15 cellular contexts compared by ENCODE assay signal in genomic region chr20:15619816-15620215, GRCh38.
DNase-seq lines count a peak whose midpoint lies in the region; ATAC-seq, FAIRE-seq and TF ChIP-seq lines count a peak whose summit lies in the region.
"Had no signal": no experiment of that assay in that cellular context is flagged by ENCODE, and none has a peak within 500 bp of the region (broad histone marks: within the 10 kb centered on the region; RNA-seq: fewer than 3 reads in every experiment).

No MANE protein-coding gene starts in this region.

- H3K4me1 Mint-ChIP-seq in naive thymus-derived CD4-positive, alpha-beta T cell: no peaks in the 10 kb centered on the region
- H3K4me1 Mint-ChIP-seq: CD4-positive, alpha-beta memory T cell had no signal

- H2BK5ac ChIP-seq in IMR-90 (ENCODE audit: low read depth, low read length, poor library complexity, severe bottlenecking): no peak overlapping the region

- dilution Hi-C loops in IMR-90 (cut with HindIII; ENCODE audit: low sequenced_read_pairs, unreplicated experiment): no loop called here
- dilution Hi-C loops in keratinocyte (cut with MboI; ENCODE audit: extremely low pct_ligation_motif_present, low sequenced_read_pairs): no loop called here

- H4K8ac ChIP-seq in IMR-90 (ENCODE audit: low read depth in 2 of 2, low read length in 2 of 2): 0 out of 4 replicates have a peak overlapping the region, but pooled peaks of 1 of the 2 experiments have one; percentile 0

- no peak overlapping the region for H3K9ac ChIP-seq in IMR-90 (ENCODE audit: low read depth, low read length)
- no peak overlapping the region for H3K9ac ChIP-seq in keratinocyte (ENCODE audit: control insufficient read depth, extremely low read depth, insufficient read depth, low read length)

- H3K79me2 ChIP-seq in keratinocyte (ENCODE audit: control insufficient read depth, insufficient read depth, low read length): no peaks in the 10 kb centered on the region

- H3K9me1 ChIP-seq in IMR-90 (ENCODE audit: insufficient read depth, low read length) (no peaks in the 10 kb centered on the region), keratinocyte (ENCODE audit: control insufficient read depth, extremely low read depth, insufficient read depth, low read length) (no peaks in the 10 kb centered on the region)

- H2AK5ac ChIP-seq in IMR-90 (ENCODE audit: low read depth, low read length): no peak overlapping the region

- H3K23ac ChIP-seq in IMR-90 (ENCODE audit: low read depth, low read length): no peak overlapping the region

- H3K14ac ChIP-seq in IMR-90 (replicated peaks; ENCODE audit: low read depth, low read length): peak overlapping the region; percentile 37; the same call in 1 of the 2 replicates

- no peak overlapping the region for H2AFZ ChIP-seq in IMR-90 (replicated peaks; ENCODE audit: low read length, poor library complexity)
- no peak overlapping the region for H2AFZ ChIP-seq in keratinocyte (ENCODE audit: control insufficient read depth, low read length)

- no TSS peak for BruUV-seq in IMR-90 (replicated peaks; lab: Mats Ljungman, UMichigan)

- H3K36me3 ChIP-seq in IMR-90 (ENCODE audit: control insufficient read depth, insufficient read depth, low read length): no peaks in the 10 kb centered on the region
- H3K36me3 ChIP-seq in keratinocyte (ENCODE audit: control insufficient read depth in 2 of 2, extremely low read depth in 1 of 2, insufficient read depth in 2 of 2, low read length in 2 of 2): no peaks in the 10 kb centered on the region
- no peaks in the 10 kb centered on the region for H3K36me3 ChIP-seq in small intestine (ENCODE audit: control insufficient read depth in 2 of 2, insufficient read depth in 2 of 2, low read length in 2 of 2)
- H3K36me3 ChIP-seq in effector memory CD4-positive, alpha-beta T cell (ENCODE audit: control insufficient read depth, insufficient read depth, low read length): no peaks in the 10 kb centered on the region
- no peaks in the 10 kb centered on the region for H3K36me3 ChIP-seq in naive thymus-derived CD4-positive, alpha-beta T cell (ENCODE audit: control insufficient read depth in 2 of 3, insufficient read depth in 3 of 3, low read length in 3 of 3)
- H3K36me3 ChIP-seq: BE2C had no signal

- H4K20me1 ChIP-seq in IMR-90 (ENCODE audit: insufficient read depth, low read length): no peaks in the 10 kb centered on the region
- no peaks in the 10 kb centered on the region for H4K20me1 ChIP-seq in keratinocyte (ENCODE audit: control insufficient read depth, extremely low read depth, insufficient read depth, low read length)

- H3K4me1 ChIP-seq in IMR-90 (ENCODE audit: control insufficient read depth, insufficient read depth, low read length): no peaks in the 10 kb centered on the region
- H3K4me1 ChIP-seq in keratinocyte (ENCODE audit: control insufficient read depth, extremely low read depth, insufficient read depth, low read length): no peaks in the 10 kb centered on the region
- no peaks in the 10 kb centered on the region for H3K4me1 ChIP-seq in small intestine (ENCODE audit: control insufficient read depth in 2 of 2, insufficient read depth in 1 of 2, low read depth in 1 of 2, low read length in 1 of 2)
- no peaks in the 10 kb centered on the region for H3K4me1 ChIP-seq in effector memory CD4-positive, alpha-beta T cell (ENCODE audit: control insufficient read depth, insufficient read depth, low read length, poor library complexity, severe bottlenecking)
- no peaks in the 10 kb centered on the region for H3K4me1 ChIP-seq in naive thymus-derived CD4-positive, alpha-beta T cell (ENCODE audit: control insufficient read depth in 2 of 2, insufficient read depth in 2 of 2, low read length in 2 of 2)
- H3K4me1 ChIP-seq: A549 had no signal

- peaks cover 0 to 17% (median 4%) of the 10 kb centered on the region in 11 donors for H3K9me3 Mint-ChIP-seq in naive thymus-derived CD4-positive, alpha-beta T cell

- no peak for ATAC-seq in IMR-90 (ENCODE audit: low read depth)
- ATAC-seq in naive thymus-derived CD4-positive, alpha-beta T cell: no peak
- ATAC-seq: A549, HCT116 had no signal

- H3K27ac ChIP-seq in IMR-90 (ENCODE audit: insufficient read depth, low read length) (no peak overlapping the region), keratinocyte (ENCODE audit: control insufficient read depth, insufficient read depth, low read length) (no peak overlapping the region), small intestine (ENCODE audit: low read depth in 1 of 2, low read length in 1 of 2) (no peak overlapping the region)
- H3K27ac ChIP-seq in effector memory CD4-positive, alpha-beta T cell (ENCODE audit: insufficient read depth, low read length, poor library complexity, severe bottlenecking): no peak overlapping the region
- no peak overlapping the region for H3K27ac ChIP-seq in naive thymus-derived CD4-positive, alpha-beta T cell (ENCODE audit: low read depth, low read length)
- H3K27ac ChIP-seq: A549, C4-2B had no signal

- TF ChIP-seq RAD21 in IMR-90 (IDR thresholded peaks at IDR 0.05; ENCODE audit: low read length): no peak

- FAIRE-seq in keratinocyte (lab: Jason Lieb, UNC): no peak
- FAIRE-seq in small intestine (lab: Jason Lieb, UNC): no peak
- FAIRE-seq: H54 had no signal

- no peak for TF ChIP-seq POLR2A in IMR-90 (IDR thresholded peaks at IDR 0.05; ENCODE audit: low read depth, low read length)

- H3K36me3 Mint-ChIP-seq in naive thymus-derived CD4-positive, alpha-beta T cell: no peaks in the 10 kb centered on the region
- H3K36me3 Mint-ChIP-seq: CD4-positive, alpha-beta memory T cell had no signal

- CTCF ChIA-PET in IMR-90 (lab: Yijun Ruan, JAX): interaction anchor here (0.6 kb wide), 1 partner anchor 877 kb away, joined by 7 read pairs; no protein-coding TSS in a partner anchor
- CTCF ChIA-PET in naive thymus-derived CD4-positive, alpha-beta T cell (lab: Charles Lee): no interaction called here

- H3K27me3 Mint-ChIP-seq in naive thymus-derived CD4-positive, alpha-beta T cell: no peaks in the 10 kb centered on the region
- H3K27me3 Mint-ChIP-seq: CD4-positive, alpha-beta memory T cell had no signal

- H3K56ac ChIP-seq in IMR-90 (ENCODE audit: extremely low read depth, insufficient read depth, low read length): no peak overlapping the region

- no peak overlapping the region for H3K4me2 ChIP-seq in IMR-90 (ENCODE audit: low read depth, low read length)
- H3K4me2 ChIP-seq in keratinocyte (ENCODE audit: control insufficient read depth, extremely low read depth, insufficient read depth, low read depth, low read length): no peak overlapping the region
- H3K4me2 ChIP-seq: A549 had no signal

- H3K9me3 ChIP-seq in IMR-90 (ENCODE audit: control insufficient read depth, insufficient read depth, low read length) (no peaks in the 10 kb centered on the region), keratinocyte (ENCODE audit: control insufficient read depth, low read depth, low read length) (no peaks in the 10 kb centered on the region), small intestine (ENCODE audit: control insufficient read depth, low read depth) (no peaks in the 10 kb centered on the region)
- H3K9me3 ChIP-seq in effector memory CD4-positive, alpha-beta T cell (ENCODE audit: control insufficient read depth, low read length): no peaks in the 10 kb centered on the region
- no peaks in the 10 kb centered on the region for H3K9me3 ChIP-seq in naive thymus-derived CD4-positive, alpha-beta T cell (ENCODE audit: control insufficient read depth in 2 of 3, low read length in 3 of 3)
- H3K9me3 ChIP-seq: A549, BE2C had no signal

- H3K79me1 ChIP-seq in IMR-90 (ENCODE audit: low read depth in 1 of 2, low read length in 2 of 2): no peaks in the 10 kb centered on the region

- no peak overlapping the region for H3K4me3 Mint-ChIP-seq in naive thymus-derived CD4-positive, alpha-beta T cell
- H3K4me3 Mint-ChIP-seq: CD4-positive, alpha-beta memory T cell had no signal

- H2AK9ac ChIP-seq in IMR-90 (replicated peaks; ENCODE audit: low read depth, low read length, poor library complexity): no peak overlapping the region

- H2BK15ac ChIP-seq in IMR-90 (ENCODE audit: low read depth, low read length): no peak overlapping the region

- no peak overlapping the region for H3K4ac ChIP-seq in IMR-90 (ENCODE audit: low read depth, low read length)

- DNase-seq in IMR-90: no peak
- DNase-seq in RKO (ENCODE audit: low spot score): peak; percentile 5
- DNase-seq in keratinocyte (ENCODE audit: low read depth, low spot score): peak; percentile 4
- DNase-seq in activated T-cell treated with anti-CD3 and anti-CD28 coated beads, Interleukin-2, amount 50 U/mL, for 48 hours: no peak
- DNase-seq in small intestine: no peak
- no peak for DNase-seq in effector memory CD4-positive, alpha-beta T cell
- DNase-seq in naive thymus-derived CD4-positive, alpha-beta T cell: no peak
- DNase-seq: BE2C; CD4-positive, alpha-beta memory T cell; DMS79; GDM1 had no signal

- POLR2A ChIA-PET in IMR-90 (lab: Charles Lee; ENCODE audit: unreplicated experiment): no interaction called here
- POLR2A ChIA-PET in naive thymus-derived CD4-positive, alpha-beta T cell (lab: Charles Lee): no interaction called here

- WGBS in IMR-90 (ENCODE audit: extremely low coverage in 2 of 2, insufficient read length in 1 of 2), 2 experiments: 80% methylated on average over 1 of the region's 6 CpGs; no CpG with 5 or more reads in 1 of the 2 experiments
- 82 to 84% (median 84%) methylated on average over 6 of the region's 6 CpGs for WGBS in small intestine, 3 donors

- H3K18ac ChIP-seq in IMR-90 (ENCODE audit: low read depth, low read length): no peak overlapping the region

- no peak overlapping the region for H4K91ac ChIP-seq in IMR-90 (ENCODE audit: insufficient read depth, low read depth, low read length)

- H2BK120ac ChIP-seq in IMR-90 (ENCODE audit: low read depth, low read length): no peak overlapping the region

- H3K4me3 ChIP-seq in IMR-90 (ENCODE audit: insufficient read depth, low read depth, low read length) (no peak overlapping the region), keratinocyte (ENCODE audit: control insufficient read depth in 2 of 3, extremely low read depth in 1 of 3, insufficient read depth in 2 of 3, low read depth in 1 of 3, low read length in 3 of 3) (no peak overlapping the region), small intestine (ENCODE audit: low read depth in 1 of 2, low read length in 2 of 2) (no peak overlapping the region)
- H3K4me3 ChIP-seq in effector memory CD4-positive, alpha-beta T cell (ENCODE audit: insufficient read depth, low read depth, low read length, poor library complexity, severe bottlenecking): no peak overlapping the region
- H3K4me3 ChIP-seq in naive thymus-derived CD4-positive, alpha-beta T cell (ENCODE audit: low read length): no peak overlapping the region
- H3K4me3 ChIP-seq: A549 had no signal

- in situ Hi-C loops in IMR-90 (cut with MboI; ENCODE audit: low sequenced_read_pairs): no loop called here

- TF ChIP-seq CTCF in IMR-90 (conservative IDR thresholded peaks at IDR 0.05; ENCODE audit: low read depth, low read length) (no peak), keratinocyte (optimal IDR thresholded peaks at IDR 0.05 in 1 of 3, IDR thresholded peaks at IDR 0.05 in 1 of 3, conservative IDR thresholded peaks at IDR 0.05 in 1 of 3; ENCODE audit: extremely low read depth in 1 of 3, insufficient read depth in 2 of 3, low read length in 3 of 3) (no peak)

- H3K27ac Mint-ChIP-seq in naive thymus-derived CD4-positive, alpha-beta T cell: no peak overlapping the region
- H3K27ac Mint-ChIP-seq: CD4-positive, alpha-beta memory T cell had no signal

- H3K27me3 ChIP-seq in IMR-90 (ENCODE audit: control insufficient read depth, insufficient read depth, low read length) (no peaks in the 10 kb centered on the region), keratinocyte (ENCODE audit: control insufficient read depth, extremely low read depth, insufficient read depth, low read length) (no peaks in the 10 kb centered on the region), small intestine (ENCODE audit: control insufficient read depth in 2 of 2, insufficient read depth in 2 of 2, low read length in 2 of 2) (no peaks in the 10 kb centered on the region)
- no peaks in the 10 kb centered on the region for H3K27me3 ChIP-seq in effector memory CD4-positive, alpha-beta T cell (replicated peaks; ENCODE audit: control insufficient read depth, insufficient read depth, low read length, poor library complexity, severe bottlenecking)
- no peaks in the 10 kb centered on the region for H3K27me3 ChIP-seq in naive thymus-derived CD4-positive, alpha-beta T cell (ENCODE audit: control insufficient read depth in 2 of 2, insufficient read depth in 2 of 2, low read length in 2 of 2)
- H3K27me3 ChIP-seq: BE2C had no signal

- no peak overlapping the region for H4K5ac ChIP-seq in IMR-90 (ENCODE audit: low read depth, low read length)

- intact Hi-C loops in IMR-90 (cut with micrococcal nuclease): no loop called here
- intact Hi-C loops in naive thymus-derived CD4-positive, alpha-beta T cell (cut with micrococcal nuclease): no loop called here

- H2BK20ac ChIP-seq in IMR-90 (ENCODE audit: low read depth, low read length): no peak overlapping the region

Comparison
In these comparisons a context has a peak if more than half of its experiments do, and no peak if none do; other contexts are left out.
1. DNase-seq: peak in RKO (single experiment) and keratinocyte (single experiment); none in IMR-90 (single experiment), activated T-cell treated with anti-CD3 and anti-CD28 coated beads, Interleukin-2, amount 50 U/mL, for 48 hours (0 of 2), small intestine (single experiment), effector memory CD4-positive, alpha-beta T cell (0 of 3) and naive thymus-derived CD4-positive, alpha-beta T cell (0 of 9).